Comparison of ENCODE assay signal across 8 cellular contexts in the genomic region with DNA sequence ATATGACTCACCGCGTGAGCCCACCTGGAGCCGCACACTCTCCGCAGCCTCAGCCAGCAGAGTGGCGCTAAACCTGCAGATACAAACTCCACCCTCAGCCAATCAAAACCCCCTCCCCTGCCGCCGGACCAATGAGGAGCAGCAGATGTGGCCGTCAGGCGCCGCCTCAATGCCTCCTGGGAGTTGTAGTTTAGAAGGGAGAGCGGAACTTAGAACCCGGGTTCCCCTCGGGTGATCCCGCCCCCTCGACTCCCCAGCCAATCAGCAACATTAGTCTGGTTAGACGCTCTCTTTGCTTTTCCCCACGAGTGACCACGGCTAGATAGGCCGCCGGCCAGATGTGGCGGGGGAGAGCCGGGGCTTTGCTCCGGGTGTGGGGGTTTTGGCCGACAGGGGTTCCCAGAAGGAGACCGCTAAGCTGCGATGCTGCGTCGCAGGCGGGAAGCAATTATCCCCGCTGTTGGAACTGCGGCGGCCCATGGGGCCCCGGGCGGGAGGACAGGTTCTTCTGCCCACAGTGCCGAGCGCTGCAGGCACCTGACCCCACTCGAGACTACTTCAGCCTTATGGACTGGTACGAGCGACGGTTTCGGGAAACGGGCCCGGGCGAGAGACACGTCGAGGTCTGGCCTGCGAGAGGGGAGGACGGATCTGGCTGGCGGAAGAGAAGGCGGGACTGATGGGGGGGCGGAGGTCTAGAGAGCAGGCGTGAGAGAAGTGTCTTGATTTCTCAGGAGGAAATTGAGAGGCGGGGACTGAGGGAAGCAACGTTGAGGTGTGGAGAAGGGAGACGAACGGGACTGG. TPM values are rescaled to one million over a fixed set of nuclear protein-coding genes. Genes with fewer than 3 reads are reported as not detected.
DNase-seq lines count a peak whose midpoint lies in the region; ATAC-seq and TF ChIP-seq lines count a peak whose summit lies in the region.

A gene (minus strand): TSS at position 63 of the 804 bp plus-strand sequence. CDS start 7,099 bp downstream, outside the sequence.
A gene with protein sequence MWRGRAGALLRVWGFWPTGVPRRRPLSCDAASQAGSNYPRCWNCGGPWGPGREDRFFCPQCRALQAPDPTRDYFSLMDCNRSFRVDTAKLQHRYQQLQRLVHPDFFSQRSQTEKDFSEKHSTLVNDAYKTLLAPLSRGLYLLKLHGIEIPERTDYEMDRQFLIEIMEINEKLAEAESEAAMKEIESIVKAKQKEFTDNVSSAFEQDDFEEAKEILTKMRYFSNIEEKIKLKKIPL (plus strand): TSS at position 282 of the 804 bp plus-strand sequence. CDS start 57 bp downstream, at position 339.

- H3K9me3 ChIP-seq in DOHH2 (ENCODE audit: control insufficient read depth, insufficient read depth, low read length) (no peaks in the 10 kb centered on the region), GM23248 (ENCODE audit: low read depth) (no peaks in the 10 kb centered on the region)

- peak within 1 kb of the TSS; percentile 90 for H3K9ac ChIP-seq in GM23248

- H3K36me3 ChIP-seq in DOHH2 (ENCODE audit: control insufficient read depth, low read length), result peaks cover 48% of the 10 kb centered on the region
- H3K36me3 ChIP-seq in GM23248 (ENCODE audit: low read depth), result peaks cover 14% of the 10 kb centered on the region; the same call in 1 of the 2 replicates

- 1% methylated on average over 50 to 56 of the region's 56 CpGs for WGBS in GM23248 (ENCODE audit: low coverage in 1 of 2, low lambda C conversion rate in 2 of 2, missing lambda C conversion rate in 2 of 2), 2 experiments

- H3K9me3 Mint-ChIP-seq in activated T-helper 17 cell treated with anti-CD3 and anti-CD28 coated beads, Interleukin-2, amount 50 U/mL, for 72 hours, result no peaks in the 10 kb centered on the region
- H3K9me3 Mint-ChIP-seq in naive B cell, result no peaks in the 10 kb centered on the region
- no peaks in the 10 kb centered on the region for H3K9me3 Mint-ChIP-seq in stimulated activated memory B cell treated with anti-CD40 and anti-IgM and Interleukin-4, amounts not matched to agents 10 μg/mL and 1 μg/mL and 100 μg/mL, for 72 hours

- no peaks in the 10 kb centered on the region for H3K9me2 ChIP-seq in DOHH2 (replicated peaks; ENCODE audit: control insufficient read depth, low read length)
- H3K9me2 ChIP-seq in GM23248 (ENCODE audit: insufficient read depth), result no peaks in the 10 kb centered on the region

- TF ChIP-seq CTCF in DOHH2 (IDR thresholded peaks at IDR 0.05; ENCODE audit: low read depth, low read length, poor library complexity, severe bottlenecking), result peak; percentile 43

- peak within 1 kb of the TSS; percentile 90 for H3K4me3 Mint-ChIP-seq in activated T-helper 17 cell treated with anti-CD3 and anti-CD28 coated beads, Interleukin-2, amount 50 U/mL, for 72 hours
- peak within 1 kb of the TSS; percentile 91 to 99 (median 97) for H3K4me3 Mint-ChIP-seq in naive B cell
- H3K4me3 Mint-ChIP-seq in stimulated activated memory B cell treated with anti-CD40 and anti-IgM and Interleukin-4, amounts not matched to agents 10 μg/mL and 1 μg/mL and 100 μg/mL, for 72 hours, result peak within 1 kb of the TSS; percentile 84

- H4K20me1 ChIP-seq in DOHH2 (ENCODE audit: control insufficient read depth, insufficient read depth, low read depth, low read length), result peaks cover 6% of the 10 kb centered on the region; the same call in 1 of the 2 replicates
- H4K20me1 ChIP-seq in GM23248 (ENCODE audit: insufficient read depth), result no peaks in the 10 kb centered on the region

- peak within 1 kb of the TSS; percentile 90 for H3K4me3 ChIP-seq in DOHH2 (ENCODE audit: low read length)
- H3K4me3 ChIP-seq in GM23248, result peak within 1 kb of the TSS; percentile 86

- peak; percentile 96 for ATAC-seq in activated T-helper 17 cell treated with anti-CD3 and anti-CD28 coated beads, Interleukin-2, amount 50 U/mL, for 72 hours (replicated peaks)
- peak; percentile 90 for ATAC-seq in naive B cell (ENCODE audit: low read depth in 2 of 2)
- ATAC-seq in stimulated activated memory B cell treated with anti-CD40 and anti-IgM and Interleukin-4, amounts not matched to agents 10 μg/mL and 1 μg/mL and 100 μg/mL, for 72 hours, result peak; percentile 98

- DNase-seq in GM23248 (peak; percentile 99), Kasumi-1 (lab: John Stamatoyannopoulos, UW) (peak; percentile 98 to 99), RPMI7951 (ENCODE audit: low read depth) (peak; percentile 98), fibroblast of gingiva (ENCODE audit: low read depth) (peak; percentile 97), naive B cell (peak; percentile 98)

- H3K4me1 ChIP-seq in DOHH2 (ENCODE audit: control insufficient read depth, low read length), result peaks cover 22% of the 10 kb centered on the region
- 0 out of 2 replicates have a peak, but pooled peaks cover 6% of the 10 kb centered on the region for H3K4me1 ChIP-seq in GM23248 (ENCODE audit: insufficient read depth)

- H3K36me3 Mint-ChIP-seq in activated T-helper 17 cell treated with anti-CD3 and anti-CD28 coated beads, Interleukin-2, amount 50 U/mL, for 72 hours (ENCODE audit: low read depth), result peaks cover 50% of the 10 kb centered on the region
- H3K36me3 Mint-ChIP-seq in naive B cell, result no peaks in the 10 kb centered on the region
- H3K36me3 Mint-ChIP-seq in stimulated activated memory B cell treated with anti-CD40 and anti-IgM and Interleukin-4, amounts not matched to agents 10 μg/mL and 1 μg/mL and 100 μg/mL, for 72 hours, result peaks cover 19% of the 10 kb centered on the region

- in situ Hi-C loops in GM23248 (cut with MboI), result no loop called here

- H3K27ac ChIP-seq in DOHH2 (ENCODE audit: low read depth, low read length) (peak within 1 kb of the TSS; percentile 88), GM23248 (peak within 1 kb of the TSS; percentile 86)

- no peaks in the 10 kb centered on the region for H3K27me3 Mint-ChIP-seq in activated T-helper 17 cell treated with anti-CD3 and anti-CD28 coated beads, Interleukin-2, amount 50 U/mL, for 72 hours
- no peaks in the 10 kb centered on the region for H3K27me3 Mint-ChIP-seq in naive B cell
- no peaks in the 10 kb centered on the region for H3K27me3 Mint-ChIP-seq in stimulated activated memory B cell treated with anti-CD40 and anti-IgM and Interleukin-4, amounts not matched to agents 10 μg/mL and 1 μg/mL and 100 μg/mL, for 72 hours

- H2AFZ ChIP-seq in GM23248, result peak within 1 kb of the TSS; percentile 96

- peak within 1 kb of the TSS; percentile 87 for H3K27ac Mint-ChIP-seq in activated T-helper 17 cell treated with anti-CD3 and anti-CD28 coated beads, Interleukin-2, amount 50 U/mL, for 72 hours
- H3K27ac Mint-ChIP-seq in naive B cell, result peak within 1 kb of the TSS; percentile 77 to 98 (median 96)
- H3K27ac Mint-ChIP-seq in stimulated activated memory B cell treated with anti-CD40 and anti-IgM and Interleukin-4, amounts not matched to agents 10 μg/mL and 1 μg/mL and 100 μg/mL, for 72 hours, result peak within 1 kb of the TSS; percentile 86

- H3K4me1 Mint-ChIP-seq in activated T-helper 17 cell treated with anti-CD3 and anti-CD28 coated beads, Interleukin-2, amount 50 U/mL, for 72 hours, result peaks cover 15% of the 10 kb centered on the region
- peaks cover 22 to 44% (median 25%) of the 10 kb centered on the region in 3 donors for H3K4me1 Mint-ChIP-seq in naive B cell
- H3K4me1 Mint-ChIP-seq in stimulated activated memory B cell treated with anti-CD40 and anti-IgM and Interleukin-4, amounts not matched to agents 10 μg/mL and 1 μg/mL and 100 μg/mL, for 72 hours, result peaks cover 24% of the 10 kb centered on the region

- peak within 1 kb of the TSS; percentile 87 for H3K4me2 ChIP-seq in DOHH2 (ENCODE audit: low read length)
- peak within 1 kb of the TSS; percentile 88 for H3K4me2 ChIP-seq in GM23248 (ENCODE audit: unreplicated experiment)

- H3F3A ChIP-seq in DOHH2 (ENCODE audit: control insufficient read depth, insufficient read depth), result peaks cover 5% of the 10 kb centered on the region
- no peaks in the 10 kb centered on the region for H3F3A ChIP-seq in GM23248 (ENCODE audit: insufficient read depth)

- H3K27me3 ChIP-seq in DOHH2 (ENCODE audit: control insufficient read depth, low read length), result no peaks in the 10 kb centered on the region
- no peaks in the 10 kb centered on the region for H3K27me3 ChIP-seq in GM23248 (replicated peaks; ENCODE audit: insufficient read depth)

- H3K79me2 ChIP-seq in DOHH2 (ENCODE audit: control insufficient read depth, low read length) (peaks cover 59% of the 10 kb centered on the region), GM23248 (ENCODE audit: insufficient read depth) (peaks cover 58% of the 10 kb centered on the region)

RNA-seq across cellular contexts. Expression of the first gene that starts in this region (rescaled TPM):
- total RNA-seq in GM23248 (2014; rRNA removed; shearing (Covaris generic)), result 12.2 and 22.0 TPM in 2 replicates
- polyA plus RNA-seq in GM23248 (2016; fragmentation: Nextera tagmentation; extraction: Ambion mirVana), result 19.3 and 21.8 TPM in 2 replicates
- total RNA-seq in RPMI7951 (2014; rRNA removed; shearing (Covaris generic)), result 23.7 and 28.9 TPM in 2 replicates
- 10 to 100 TPM; 27.0 to 40.1 TPM for total RNA-seq in activated T-helper 17 cell treated with anti-CD3 and anti-CD28 coated beads, Interleukin-2, amount 50 U/mL, for 72 hours
- polyA plus RNA-seq in naive B cell (ENCODE audit: low read depth in 6 of 6), result 10 to 100 TPM; 16.0 to 75.9 (median 21.9) TPM

RNA-seq across cellular contexts. Expression of the second gene that starts in this region (rescaled TPM):
- 12.0 and 21.1 TPM in 2 replicates for total RNA-seq in GM23248 (2014; rRNA removed; shearing (Covaris generic))
- polyA plus RNA-seq in GM23248 (2016; fragmentation: Nextera tagmentation; extraction: Ambion mirVana) (23.6 and 25.9 TPM in 2 replicates), naive B cell (ENCODE audit: low read depth in 6 of 6) (10 to 100 TPM; 14.7 to 23.6 (median 15.7) TPM)
- total RNA-seq in RPMI7951 (2014; rRNA removed; shearing (Covaris generic)), result 17.1 and 23.5 TPM in 2 replicates
- 10 to 100 TPM; 18.9 to 20.3 TPM for total RNA-seq in activated T-helper 17 cell treated with anti-CD3 and anti-CD28 coated beads, Interleukin-2, amount 50 U/mL, for 72 hours

Comparison
In these comparisons a context has a peak if more than half of its experiments do, and no peak if none do; other contexts are left out.
1. Peak in every context shown above with its lines: DNase-seq, ATAC-seq, H3K4me3 ChIP-seq and H3K27ac ChIP-seq.